ENCODE assay signal across 27 cellular contexts in genomic region chr9:29802454-29802853, GRCh38.
"Had no signal": no experiment of that assay in that cellular context is flagged by ENCODE, and none has a peak within 500 bp of the region (broad histone marks: within the 10 kb centered on the region; RNA-seq: fewer than 3 reads in every experiment).

No MANE protein-coding gene starts in this region.

- DNase-seq: hippocampal formation; kidney; left ventricle myocardium inferior; midbrain; naive thymus-derived CD8-positive, alpha-beta T cell; nucleus accumbens; pancreas; posterior cingulate gyrus; retina; right cardiac atrium; spleen; stimulated activated CD4-positive, alpha-beta T cell treated with anti-CD3 and anti-CD28 coated beads, Interleukin-4, amount 100 ng/mL, for 24 hours; stimulated activated naive CD4-positive, alpha-beta T cell; tibial artery; uterus had no signal

- H3K4me1 Mint-ChIP-seq: memory B cell; naive thymus-derived CD8-positive, alpha-beta T cell; nephron; neural crest cell; stimulated activated effector memory CD8-positive, alpha-beta T cell treated with anti-CD3 and anti-CD28 coated beads, Interleukin-12 subunit alpha, Interleukin-12 subunit beta, amount 100 ng/mL, for 72 hours had no signal

- H3K9me3 Mint-ChIP-seq: nephron; neural crest cell; stimulated activated naive CD8-positive, alpha-beta T cell treated with anti-CD3 and anti-CD28 coated beads, Interleukin-15, Interleukin-2, amounts not matched to agents 100 ng/mL and 50 ng/mL, for 24 hours; type B pancreatic cell had no signal

- H3K27ac ChIP-seq: left ventricle myocardium inferior, pancreas, prostate gland, skin epidermis, spleen, suprapubic skin, thoracic aorta, tibial artery, uterus had no signal

- H3K4me3 Mint-ChIP-seq: memory B cell; naive thymus-derived CD8-positive, alpha-beta T cell; nephron; neural crest cell; stimulated activated effector memory CD8-positive, alpha-beta T cell treated with anti-CD3 and anti-CD28 coated beads, Interleukin-12 subunit alpha, Interleukin-12 subunit beta, amount 100 ng/mL, for 72 hours; stimulated activated naive CD8-positive, alpha-beta T cell treated with anti-CD3 and anti-CD28 coated beads, Interleukin-15, Interleukin-2, amounts not matched to agents 100 ng/mL and 50 ng/mL, for 24 hours; type B pancreatic cell had no signal

- H3K27ac Mint-ChIP-seq: memory B cell; naive thymus-derived CD8-positive, alpha-beta T cell; nephron; stimulated activated effector memory CD8-positive, alpha-beta T cell treated with anti-CD3 and anti-CD28 coated beads, Interleukin-12 subunit alpha, Interleukin-12 subunit beta, amount 100 ng/mL, for 72 hours; stimulated activated naive CD8-positive, alpha-beta T cell treated with anti-CD3 and anti-CD28 coated beads, Interleukin-15, Interleukin-2, amounts not matched to agents 100 ng/mL and 50 ng/mL, for 24 hours; type B pancreatic cell had no signal

- H3K4me1 ChIP-seq: left ventricle myocardium inferior, pancreas, prostate gland, spleen, suprapubic skin, tibial artery, uterus had no signal

- H3K27me3 Mint-ChIP-seq: memory B cell; naive thymus-derived CD8-positive, alpha-beta T cell; stimulated activated naive CD8-positive, alpha-beta T cell treated with anti-CD3 and anti-CD28 coated beads, Interleukin-15, Interleukin-2, amounts not matched to agents 100 ng/mL and 50 ng/mL, for 24 hours; type B pancreatic cell had no signal

- ATAC-seq: naive thymus-derived CD8-positive, alpha-beta T cell; pancreas; right cardiac atrium; sciatic nerve; stimulated activated effector memory CD8-positive, alpha-beta T cell treated with anti-CD3 and anti-CD28 coated beads, Interleukin-12 subunit alpha, Interleukin-12 subunit beta, amount 100 ng/mL, for 72 hours had no signal

- H3K36me3 ChIP-seq: left ventricle myocardium inferior, pancreas, prostate gland, spleen, suprapubic skin, thoracic aorta, tibial artery, uterus had no signal

- H3K4me3 ChIP-seq: left ventricle myocardium inferior, lung, pancreas, prostate gland, skin epidermis, spleen, suprapubic skin, thoracic aorta, tibial artery, uterus had no signal

- H3K27me3 ChIP-seq: pancreas, spleen, suprapubic skin, tibial artery, uterus had no signal

- H3K9me3 ChIP-seq: left ventricle myocardium inferior, pancreas, prostate gland, spleen, suprapubic skin, thoracic aorta, tibial artery, uterus had no signal

- H3K36me3 Mint-ChIP-seq: memory B cell; naive thymus-derived CD8-positive, alpha-beta T cell; stimulated activated effector memory CD8-positive, alpha-beta T cell treated with anti-CD3 and anti-CD28 coated beads, Interleukin-12 subunit alpha, Interleukin-12 subunit beta, amount 100 ng/mL, for 72 hours; type B pancreatic cell had no signal
